In the genomic region with DNA sequence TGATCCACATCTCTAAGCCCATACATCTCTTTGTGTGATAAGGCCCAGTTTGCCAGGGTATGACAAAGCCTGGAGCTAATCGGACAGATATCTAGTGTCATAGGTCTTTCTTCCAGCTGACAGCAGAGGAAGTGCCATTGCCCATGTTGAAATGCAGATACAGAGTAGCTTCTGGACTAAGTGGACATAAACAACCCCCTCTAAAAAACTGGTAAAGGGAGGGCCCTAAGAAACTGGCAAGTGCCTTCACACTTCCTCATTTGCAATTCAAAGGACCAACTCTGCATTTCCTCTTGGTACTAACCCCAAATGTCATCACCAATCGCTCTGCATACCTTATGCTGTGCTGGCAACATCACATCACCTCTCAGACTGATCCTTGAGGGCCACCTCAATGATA, we compare ENCODE assay signal across 9 cellular contexts. TPM values are rescaled to one million over a fixed set of nuclear protein-coding genes. Genes with fewer than 3 reads are reported as not detected.
DNase-seq lines count a peak whose midpoint lies in the region; ATAC-seq lines count a peak whose summit lies in the region.
"Had no signal": no experiment of that assay in that cellular context is flagged by ENCODE, and none has a peak within 500 bp of the region (broad histone marks: within the 10 kb centered on the region; RNA-seq: fewer than 3 reads in every experiment).

No MANE protein-coding gene starts in this region.

- no peaks in the 10 kb centered on the region for H3K27me3 Mint-ChIP-seq in central memory CD8-positive, alpha-beta T cell

- H3K9me3 ChIP-seq in HUES64 (ENCODE audit: insufficient read depth, low read depth, low read length): no peaks in the 10 kb centered on the region

- H3K9me3 Mint-ChIP-seq in central memory CD8-positive, alpha-beta T cell: no peaks in the 10 kb centered on the region

- H3K4me1 Mint-ChIP-seq in central memory CD8-positive, alpha-beta T cell: peaks cover 42% of the 10 kb centered on the region

- H3K27ac ChIP-seq in HUES64 (ENCODE audit: low read depth, low read length): no peak overlapping the region; the same call in 1 of the 2 replicates

- WGBS in HUES64: 29% methylated on average over 2 of the region's 2 CpGs

- peaks cover 16% of the 10 kb centered on the region; the same call in 1 of the 2 replicates for H3K4me1 ChIP-seq in HUES64 (ENCODE audit: insufficient read depth, low read length)

- no peak overlapping the region for H3K9ac ChIP-seq in HUES64 (ENCODE audit: low read depth, low read length)

- peaks cover 2% of the 10 kb centered on the region for H3K36me3 Mint-ChIP-seq in central memory CD8-positive, alpha-beta T cell (ENCODE audit: insufficient read depth)

- DNase-seq in ELF-1 (ENCODE audit: low read depth, low spot score) (peak; percentile 26), DMS153 treated with DMSO at 0.1 percent for 48 hours (lab: John Stamatoyannopoulos, UW; ENCODE audit: unreplicated experiment) (no peak), T1000 (lab: John Stamatoyannopoulos, UW) (no peak)
- DNase-seq in central memory CD8-positive, alpha-beta T cell (ENCODE audit: low spot score in 2 of 2): no peak
- no peak for DNase-seq in stimulated activated CD4-positive, alpha-beta T cell treated with anti-CD3 and anti-CD28 coated beads, Interleukin-1b, Interleukin-23, amount 100 ng/mL, for 48 hours
- DNase-seq in stimulated activated CD4-positive, alpha-beta T cell treated with anti-CD3 and anti-CD28 coated beads, Interleukin-2, amount 100 ng/mL, for 48 hours: no peak
- DNase-seq: NCI-H510A treated with DMSO at 0.1 percent for 48 hours had no signal

- H3K4me3 ChIP-seq in HUES64 (ENCODE audit: low read length): 0 out of 2 replicates have a peak overlapping the region, but pooled peaks have one; percentile 10

- no peak overlapping the region for H3K4me3 Mint-ChIP-seq in central memory CD8-positive, alpha-beta T cell

- no peaks in the 10 kb centered on the region for H3K27me3 ChIP-seq in HUES64 (ENCODE audit: insufficient read depth, low read length)

- no peak overlapping the region for H3K27ac Mint-ChIP-seq in central memory CD8-positive, alpha-beta T cell (ENCODE audit: low read depth)

- no peaks in the 10 kb centered on the region for H3K36me3 ChIP-seq in HUES64 (ENCODE audit: insufficient read depth, low read length)

- peak; percentile 69 for ATAC-seq in GM21515 (IDR thresholded peaks at IDR 0.05; ENCODE audit: unreplicated experiment)
- ATAC-seq in central memory CD8-positive, alpha-beta T cell (replicated peaks; ENCODE audit: extremely low read depth, poor library complexity, severe bottlenecking): peak; percentile 56

RNA-seq across cellular contexts. Expression of a gene that starts 20.8 kb away (rescaled TPM):
- polyA plus RNA-seq in HUES64 (2013, experiment 1 of 2): 3.6 TPM
- polyA plus RNA-seq in HUES64 (2013, experiment 2 of 2): 5.5 TPM
